Comparison of ENCODE assay signal across 8 cellular contexts in the genomic region with DNA sequence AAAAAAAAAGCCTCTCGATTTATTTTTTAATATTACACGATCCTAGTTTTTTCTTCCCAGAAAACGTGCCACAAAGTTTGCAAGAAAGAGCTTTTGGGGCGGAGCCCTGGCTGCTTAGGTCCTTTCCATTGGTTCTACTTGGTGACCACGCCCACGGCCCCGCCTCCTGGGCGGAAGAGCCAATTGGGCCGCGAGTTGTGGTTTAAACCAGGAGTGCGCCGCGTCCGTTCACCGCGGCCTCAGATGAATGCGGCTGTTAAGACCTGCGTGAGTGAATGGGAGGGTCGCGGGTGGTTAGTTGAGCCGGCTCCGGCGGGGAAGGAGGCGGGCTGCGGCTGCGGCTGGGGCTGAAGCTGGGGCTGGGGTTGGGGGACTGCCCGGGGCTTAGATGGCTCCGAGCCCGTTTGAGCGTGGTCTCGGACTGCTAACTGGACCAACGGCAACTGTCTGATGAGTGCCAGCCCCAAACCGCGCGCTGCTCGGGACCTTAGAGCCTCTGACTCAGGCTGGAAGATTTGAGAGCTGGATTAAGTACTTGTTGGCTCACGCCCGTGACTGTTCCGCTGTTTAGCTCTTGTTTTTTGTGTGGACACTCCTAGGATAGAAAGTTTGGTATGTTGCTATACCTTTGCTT. TPM values are rescaled to one million over a fixed set of nuclear protein-coding genes. Genes with fewer than 3 reads are reported as not detected.
DNase-seq lines count a peak whose midpoint lies in the region; ATAC-seq, FAIRE-seq and TF ChIP-seq lines count a peak whose summit lies in the region.

PTTG1 (plus strand) TSS at position 231 of the 634 bp plus-strand sequence. CDS start 458 bp downstream, outside the sequence.

- peaks cover 71% of the 10 kb centered on the region for H3K4me1 Mint-ChIP-seq in activated naive CD8-positive, alpha-beta T cell treated with anti-CD3 and anti-CD28 coated beads, Interleukin-2, amount 50 U/mL, for 24 hours

- peaks cover 0 to 66% (median 21%) of the 10 kb centered on the region in 12 donors for H3K4me1 ChIP-seq in heart left ventricle
- peaks cover 23% of the 10 kb centered on the region for H3K4me1 ChIP-seq in upper lobe of right lung

- no peaks in the 10 kb centered on the region for H3K27me3 Mint-ChIP-seq in activated naive CD8-positive, alpha-beta T cell treated with anti-CD3 and anti-CD28 coated beads, Interleukin-2, amount 50 U/mL, for 24 hours

- FAIRE-seq in GM12891 (lab: Jason Lieb, UNC): peak; percentile 99

- peak within 1 kb of the TSS; percentile 95 for H3K4me3 Mint-ChIP-seq in activated naive CD8-positive, alpha-beta T cell treated with anti-CD3 and anti-CD28 coated beads, Interleukin-2, amount 50 U/mL, for 24 hours

- H3K36me3 Mint-ChIP-seq in activated naive CD8-positive, alpha-beta T cell treated with anti-CD3 and anti-CD28 coated beads, Interleukin-2, amount 50 U/mL, for 24 hours (ENCODE audit: low read depth): peaks cover 32% of the 10 kb centered on the region

- no peaks in the 10 kb centered on the region for H3K9me3 Mint-ChIP-seq in activated naive CD8-positive, alpha-beta T cell treated with anti-CD3 and anti-CD28 coated beads, Interleukin-2, amount 50 U/mL, for 24 hours

- WGBS in heart left ventricle, 4 donors: 0 to 1% (median 1%) methylated on average over 36 to 39 of the region's 39 CpGs

- no peaks in the 10 kb centered on the region for H3K9me3 ChIP-seq in heart left ventricle
- no peaks in the 10 kb centered on the region for H3K9me3 ChIP-seq in upper lobe of right lung

- H3K27me3 ChIP-seq in heart left ventricle (no peaks in the 10 kb centered on the region), upper lobe of right lung (no peaks in the 10 kb centered on the region)

- peak within 1 kb of the TSS in 6 of 12 donors; percentile 23 to 74 (median 40) for H3K27ac ChIP-seq in heart left ventricle
- peak within 1 kb of the TSS; percentile 64 for H3K27ac ChIP-seq in upper lobe of right lung

- ATAC-seq in HG02798 (IDR thresholded peaks at IDR 0.05; ENCODE audit: poor library complexity, unreplicated experiment) (peak; percentile 74), heart left ventricle (peak; percentile 78 to 93 (median 90)), upper lobe of right lung (peak; percentile 94)
- peak; percentile 73 for ATAC-seq in activated naive CD8-positive, alpha-beta T cell treated with anti-CD3 and anti-CD28 coated beads, Interleukin-2, amount 50 U/mL, for 24 hours

- H3K4me3 ChIP-seq in heart left ventricle: peak within 1 kb of the TSS; percentile 28 to 75 (median 64)
- peak within 1 kb of the TSS; percentile 65 for H3K4me3 ChIP-seq in upper lobe of right lung

- TF ChIP-seq CTCF in heart left ventricle (IDR thresholded peaks at IDR 0.05): no peak
- no peak for TF ChIP-seq CTCF in upper lobe of right lung (IDR thresholded peaks at IDR 0.05)

- intact Hi-C loops in heart left ventricle (cut with DNase I): no loop called here
- intact Hi-C loops in posterior vena cava (cut with DNase I): no loop called here
- intact Hi-C loops in upper lobe of right lung (cut with DNase I): no loop called here

- peak; percentile 68 for TF ChIP-seq POLR2A in GM12891 (IDR thresholded peaks at IDR 0.05; ENCODE audit: low read depth, low read length)
- TF ChIP-seq POLR2A in heart left ventricle (IDR thresholded peaks at IDR 0.05): peak in 1 of 2 donors; percentile 37

- peak within 1 kb of the TSS; percentile 93 for H3K27ac Mint-ChIP-seq in activated naive CD8-positive, alpha-beta T cell treated with anti-CD3 and anti-CD28 coated beads, Interleukin-2, amount 50 U/mL, for 24 hours

- H3K36me3 ChIP-seq in heart left ventricle (peaks cover 0 to 2% (median 0%) of the 10 kb centered on the region in 9 donors), upper lobe of right lung (no peaks in the 10 kb centered on the region)

- DNase-seq in GM12891 (ENCODE audit: insufficient read length, low spot score) (peak; percentile 62), NCI-H1417 treated with DMSO at 0.1 percent for 48 hours (lab: John Stamatoyannopoulos, UW) (peak; percentile 30), T follicular helper cell (ENCODE audit: low read depth) (peak; percentile 84), heart left ventricle (peak; percentile 93 to 97 (median 96)), posterior vena cava (ENCODE audit: low spot score) (peak; percentile 98), upper lobe of right lung (peak; percentile 97)
- peak; percentile 95 for DNase-seq in activated naive CD8-positive, alpha-beta T cell treated with anti-CD3 and anti-CD28 coated beads, Interleukin-2, amount 50 U/mL, for 24 hours

TF ChIP-seq in GM12891, 5 proteins besides CTCF, POLR2A, EP300 and RAD21:
- TF ChIP-seq POLR2AphosphoS5 (IDR thresholded peaks at IDR 0.05; ENCODE audit: low read depth, low read length): peak; percentile 67; the same call in 1 of the 2 replicates
- peak; percentile 33; the same call in 1 of the 2 replicates for TF ChIP-seq POU2F2 (IDR thresholded peaks at IDR 0.05; ENCODE audit: low read depth, low read length)
- TF ChIP-seq TAF1 (IDR thresholded peaks at IDR 0.05; ENCODE audit: low read depth, low read length): peak; percentile 51
- TF ChIP-seq SPI1 (IDR thresholded peaks at IDR 0.05; ENCODE audit: low read depth, low read length): peak; percentile 31; the same call in 1 of the 2 replicates
- peak; percentile 58 for TF ChIP-seq PAX5 (IDR thresholded peaks at IDR 0.05; ENCODE audit: insufficient read depth, low read length, severe bottlenecking)

RNA-seq across cellular contexts. Expression of gene PTTG1, which starts in this region (rescaled TPM):
- polyA plus RNA-seq in GM12891 (2012; ENCODE audit: low read depth, missing spikeins): 176 TPM
- total RNA-seq in heart left ventricle: 10 to 100 TPM in 1 of 9 donors, 1 to 10 TPM in 7, under 1 TPM in 1; 0.70 to 22.9 (median 1.7) TPM
- 1 to 10 TPM; 1.6 to 9.0 TPM for polyA plus RNA-seq in heart left ventricle
- 1 to 10 TPM; 2.3 to 2.6 TPM for total RNA-seq in posterior vena cava
- total RNA-seq in upper lobe of right lung: 5.6 TPM

Comparison
In these comparisons a context has a peak if more than half of its experiments do, and no peak if none do; other contexts are left out.
1. DNase-seq: peak in every context shown above with its lines; median percentile 98 in posterior vena cava; 97 in upper lobe of right lung; 96 in heart left ventricle; 95 in activated naive CD8-positive, alpha-beta T cell treated with anti-CD3 and anti-CD28 coated beads, Interleukin-2, amount 50 U/mL, for 24 hours; 84 in T follicular helper cell; 62 in GM12891; 30 in NCI-H1417 treated with DMSO at 0.1 percent for 48 hours.